10 cellular contexts compared by ENCODE assay signal in the genomic region with DNA sequence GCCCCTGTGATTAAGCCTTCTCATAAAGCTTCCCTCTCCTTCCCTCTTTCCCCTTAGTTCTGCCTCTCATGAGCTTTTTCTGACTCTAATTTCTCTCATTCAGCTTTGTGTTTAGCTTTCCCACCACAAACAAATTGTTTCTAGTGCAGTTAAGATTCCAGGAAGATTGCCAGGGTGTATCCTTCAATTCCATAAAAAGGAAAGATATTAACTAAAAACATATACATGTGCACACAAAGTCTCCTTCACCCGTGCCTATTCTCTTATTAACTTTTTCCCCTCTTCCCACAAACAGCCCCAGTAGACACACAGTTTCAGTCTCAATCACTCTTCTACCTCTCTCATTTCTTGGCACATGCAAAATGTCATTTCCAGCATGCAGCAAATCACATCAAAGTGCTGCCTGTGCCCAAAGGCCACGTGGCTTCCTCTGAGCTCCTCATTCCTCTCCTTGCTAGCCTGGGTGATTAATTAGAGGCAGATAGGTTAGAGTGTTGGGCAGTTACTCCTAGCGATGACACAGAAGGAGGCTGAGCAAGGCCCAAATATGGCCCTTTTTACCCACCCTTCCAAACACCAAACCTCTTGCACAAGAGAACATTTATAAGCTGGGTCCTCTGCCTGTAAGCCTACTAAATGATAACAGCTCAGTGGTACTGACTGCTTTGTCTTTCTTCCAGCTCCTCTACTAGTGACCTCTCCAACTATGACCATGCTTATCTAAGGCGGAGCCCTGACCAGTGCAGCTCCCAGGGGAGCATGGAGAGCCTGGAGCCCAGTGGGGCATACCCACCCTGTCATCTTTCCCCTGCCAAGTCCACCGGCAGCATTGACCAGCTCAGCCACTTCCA.
DNase-seq lines count a peak whose midpoint lies in the region; ATAC-seq, FAIRE-seq and TF ChIP-seq lines count a peak whose summit lies in the region.
"Had no signal": no experiment of that assay in that cellular context is flagged by ENCODE, and none has a peak within 500 bp of the region (broad histone marks: within the 10 kb centered on the region; RNA-seq: fewer than 3 reads in every experiment).

No MANE protein-coding gene starts in this region.

- peak overlapping the region; percentile 65 for H3K27ac Mint-ChIP-seq in activated T-cell treated with anti-CD3 and anti-CD28 coated beads, Interleukin-2, amount 50 U/mL, for 24 hours
- H3K27ac Mint-ChIP-seq in CD4-positive, alpha-beta T cell, result no peak overlapping the region
- H3K27ac Mint-ChIP-seq: T-helper 1 cell treated with Interleukin-12 subunit alpha and Interleukin-12 subunit beta and Interleukin-4 antibody, amounts not matched to agents 30 μg/mL and 1 μg/mL, for 36 hours had no signal

- no peak for TF ChIP-seq CTCF in kidney (IDR thresholded peaks at IDR 0.05; ENCODE audit: borderline replicate concordance, extremely low read depth, insufficient read depth)
- TF ChIP-seq CTCF in upper lobe of left lung (IDR thresholded peaks at IDR 0.05), result no peak
- TF ChIP-seq CTCF in CD4-positive, alpha-beta T cell (IDR thresholded peaks at IDR 0.05), result no peak

- POLR2A ChIA-PET in CD4-positive, alpha-beta T cell (lab: Charles Lee), result no interaction called here

- no peak for TF ChIP-seq POLR2A in upper lobe of left lung (IDR thresholded peaks at IDR 0.05)

- FAIRE-seq in kidney (lab: Jason Lieb, UNC), result no peak

- H3K9ac ChIP-seq in kidney (ENCODE audit: low read length in 2 of 2), result no peak overlapping the region

- no peak overlapping the region for H3K4me3 ChIP-seq in kidney (ENCODE audit: low read length in 2 of 2)
- no peak overlapping the region for H3K4me3 ChIP-seq in upper lobe of left lung

- H3K4me1 Mint-ChIP-seq in activated T-cell treated with anti-CD3 and anti-CD28 coated beads, Interleukin-2, amount 50 U/mL, for 24 hours (ENCODE audit: low read depth), result peaks cover 17% of the 10 kb centered on the region
- no peaks in the 10 kb centered on the region for H3K4me1 Mint-ChIP-seq in activated T-cell treated with anti-CD3 and anti-CD28 coated beads, Interleukin-2, amount 50 U/mL, for 4 hours (ENCODE audit: low read depth)
- no peaks in the 10 kb centered on the region for H3K4me1 Mint-ChIP-seq in CD4-positive, alpha-beta T cell (ENCODE audit: low read depth)

- WGBS in upper lobe of left lung, 2 donors, result 42 to 63% methylated on average over 5 of the region's 5 CpGs

- H3K4me1 ChIP-seq in kidney (ENCODE audit: control insufficient read depth in 1 of 2, insufficient read depth in 1 of 2, low read depth in 1 of 2, low read length in 2 of 2) (peaks cover 2 to 14% of the 10 kb centered on the region in 2 donors), upper lobe of left lung (peaks cover 0 to 6% (median 0%) of the 10 kb centered on the region in 4 donors)

- CTCF ChIA-PET in CD4-positive, alpha-beta T cell (lab: Charles Lee), result no interaction called here

- intact Hi-C loops in kidney (cut with DNase I), result loop anchor here (10.0 kb wide), 1 partner anchor 224 kb away; no protein-coding TSS in a partner anchor
- intact Hi-C loops in CD4-positive, alpha-beta T cell (cut with DNase I, micrococcal nuclease), result no loop called here

- H3K27me3 Mint-ChIP-seq in activated T-cell treated with anti-CD3 and anti-CD28 coated beads, Interleukin-2, amount 50 U/mL, for 24 hours, result peaks cover 7% of the 10 kb centered on the region
- no peaks in the 10 kb centered on the region for H3K27me3 Mint-ChIP-seq in activated T-cell treated with anti-CD3 and anti-CD28 coated beads, Interleukin-2, amount 50 U/mL, for 4 hours (ENCODE audit: low read depth)
- H3K27me3 Mint-ChIP-seq in CD4-positive, alpha-beta T cell, result peaks cover 10% of the 10 kb centered on the region

- H3K4me3 Mint-ChIP-seq in activated T-cell treated with anti-CD3 and anti-CD28 coated beads, Interleukin-2, amount 50 U/mL, for 24 hours, result no peak overlapping the region
- no peak overlapping the region for H3K4me3 Mint-ChIP-seq in activated T-cell treated with anti-CD3 and anti-CD28 coated beads, Interleukin-2, amount 50 U/mL, for 4 hours
- no peak overlapping the region for H3K4me3 Mint-ChIP-seq in CD4-positive, alpha-beta T cell
- H3K4me3 Mint-ChIP-seq: T-helper 1 cell treated with Interleukin-12 subunit alpha and Interleukin-12 subunit beta and Interleukin-4 antibody, amounts not matched to agents 30 μg/mL and 1 μg/mL, for 36 hours had no signal

- H3K36me3 Mint-ChIP-seq in activated T-cell treated with anti-CD3 and anti-CD28 coated beads, Interleukin-2, amount 50 U/mL, for 24 hours (ENCODE audit: low read depth), result no peaks in the 10 kb centered on the region
- no peaks in the 10 kb centered on the region for H3K36me3 Mint-ChIP-seq in activated T-cell treated with anti-CD3 and anti-CD28 coated beads, Interleukin-2, amount 50 U/mL, for 4 hours (ENCODE audit: insufficient read depth)
- no peaks in the 10 kb centered on the region for H3K36me3 Mint-ChIP-seq in CD4-positive, alpha-beta T cell (ENCODE audit: low read depth)

- no peaks in the 10 kb centered on the region for H3K9me3 Mint-ChIP-seq in activated T-cell treated with anti-CD3 and anti-CD28 coated beads, Interleukin-2, amount 50 U/mL, for 24 hours
- H3K9me3 Mint-ChIP-seq in activated T-cell treated with anti-CD3 and anti-CD28 coated beads, Interleukin-2, amount 50 U/mL, for 4 hours, result no peaks in the 10 kb centered on the region
- H3K9me3 Mint-ChIP-seq in CD4-positive, alpha-beta T cell, result no peaks in the 10 kb centered on the region
- H3K9me3 Mint-ChIP-seq: T-helper 1 cell treated with Interleukin-12 subunit alpha and Interleukin-12 subunit beta and Interleukin-4 antibody, amounts not matched to agents 30 μg/mL and 1 μg/mL, for 36 hours had no signal

- no peaks in the 10 kb centered on the region for H3K9me3 ChIP-seq in kidney (ENCODE audit: control insufficient read depth in 1 of 2, low read length in 2 of 2)
- H3K9me3 ChIP-seq in upper lobe of left lung, result no peaks in the 10 kb centered on the region
- H3K9me3 ChIP-seq in CD4-positive, alpha-beta T cell (ENCODE audit: control insufficient read depth, low read length), result no peaks in the 10 kb centered on the region

- peaks cover 3 to 4% of the 10 kb centered on the region in 2 donors for H3K36me3 ChIP-seq in kidney (ENCODE audit: control insufficient read depth in 1 of 2, insufficient read depth in 2 of 2, low read length in 2 of 2)
- H3K36me3 ChIP-seq in upper lobe of left lung, result peaks cover 0 to 29% (median 12%) of the 10 kb centered on the region in 4 donors

- H3K27me3 ChIP-seq in upper lobe of left lung, result no peaks in the 10 kb centered on the region
- no peaks in the 10 kb centered on the region for H3K27me3 ChIP-seq in CD4-positive, alpha-beta T cell (ENCODE audit: control insufficient read depth, insufficient read depth, low read length)

- peak; percentile 47 to 71 for ATAC-seq in activated T-cell treated with anti-CD3 and anti-CD28 coated beads, Interleukin-2, amount 50 U/mL, for 4 hours
- peak in 1 of 2 donors; percentile 53 for ATAC-seq in upper lobe of left lung (ENCODE audit: low FRiP score in 2 of 2)
- no peak for ATAC-seq in CD4-positive, alpha-beta T cell (ENCODE audit: poor library complexity)
- ATAC-seq in HG03108 (IDR thresholded peaks at IDR 0.05; ENCODE audit: unreplicated experiment), result no peak

- TF ChIP-seq EP300 in upper lobe of left lung (IDR thresholded peaks at IDR 0.05), result no peak

- no peak for DNase-seq in activated T-cell treated with anti-CD3 and anti-CD28 coated beads, Interleukin-2, amount 50 U/mL, for 24 hours
- DNase-seq in activated T-cell treated with anti-CD3 and anti-CD28 coated beads, Interleukin-2, amount 50 U/mL, for 1 hour, result no peak
- DNase-seq in activated T-cell treated with anti-CD3 and anti-CD28 coated beads, Interleukin-2, amount 50 U/mL, for 4 hours, result no peak
- DNase-seq in kidney (peak; percentile 70), upper lobe of left lung (no peak), middle frontal gyrus (ENCODE audit: extremely low spot score, low spot score) (no peak)
- DNase-seq in CD4-positive, alpha-beta T cell, result no peak

- H3K27ac ChIP-seq in kidney (ENCODE audit: low read depth in 2 of 2, low read length in 2 of 2), result peak overlapping the region in 1 of 2 donors; percentile 55
- peak overlapping the region; percentile 35 to 73 (median 61) for H3K27ac ChIP-seq in upper lobe of left lung
- no peak overlapping the region for H3K27ac ChIP-seq in CD4-positive, alpha-beta T cell (ENCODE audit: low read depth, low read length)
- H3K27ac ChIP-seq: C4-2B had no signal

Comparison
In these comparisons a context has a peak if more than half of its experiments do, and no peak if none do; other contexts are left out.
1. ATAC-seq: peak in activated T-cell treated with anti-CD3 and anti-CD28 coated beads, Interleukin-2, amount 50 U/mL, for 4 hours (2 of 2); none in CD4-positive, alpha-beta T cell (single experiment) and HG03108 (single experiment).